8 cellular contexts compared by ENCODE assay signal in the genomic region with DNA sequence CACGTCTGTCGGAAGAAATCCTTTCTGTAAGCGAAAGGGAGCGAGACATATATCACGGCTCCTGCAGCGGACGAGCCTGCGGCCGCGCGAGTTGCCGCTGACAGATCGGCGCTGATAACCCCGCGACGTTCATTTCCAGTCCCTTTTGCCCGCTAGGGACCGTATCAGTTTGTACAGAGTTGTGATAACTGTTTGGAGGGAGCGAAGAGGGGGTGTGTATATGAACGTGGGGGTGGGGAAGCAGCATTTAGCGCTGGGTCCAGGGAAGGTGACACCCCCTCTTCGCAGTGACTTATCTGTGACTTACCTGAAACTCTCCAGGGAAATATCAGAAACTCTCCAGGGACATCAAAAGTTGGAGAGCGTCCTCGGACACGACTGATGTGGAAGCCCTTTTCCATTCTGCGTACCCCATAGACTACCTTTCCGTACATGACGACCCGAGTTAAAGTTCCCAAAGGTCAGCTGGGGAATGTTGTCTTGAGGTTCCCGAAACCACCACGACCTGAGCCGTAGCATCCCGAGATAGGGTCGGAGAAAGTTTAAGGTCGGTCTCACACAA. TPM values are rescaled to one million over a fixed set of nuclear protein-coding genes. Genes with fewer than 3 reads are reported as not detected.
A peak's percentile ranks its signal among the peaks of the same experiment; 100 is the strongest.
DNase-seq lines count a peak whose midpoint lies in the region; ATAC-seq and TF ChIP-seq lines count a peak whose summit lies in the region.

No MANE protein-coding gene starts in this region.

- H3K4me3 Mint-ChIP-seq in activated CD4-positive, alpha-beta T cell treated with anti-CD3 and anti-CD28 coated beads, Interleukin-2, amount 10 ng/mL, durations not matched to agents 7 days and 5 days = peak overlapping the region; percentile 36
- H3K4me3 Mint-ChIP-seq in stimulated activated effector memory CD8-positive, alpha-beta T cell treated with anti-CD3 and anti-CD28 coated beads, Interleukin-12 subunit alpha, Interleukin-12 subunit beta, amount 100 ng/mL, for 72 hours = peak overlapping the region; percentile 86

- DNase-seq in activated CD4-positive, alpha-beta T cell treated with anti-CD3 and anti-CD28 coated beads, Interleukin-2, amount 10 ng/mL, durations not matched to agents 7 days and 5 days = no peak
- DNase-seq in activated CD4-positive, alpha-beta T cell treated with anti-CD3 and anti-CD28 coated beads, Interleukin-2, amount 50 U/mL, for 4 hours = no peak
- DNase-seq in left cardiac atrium (peak; percentile 45), GM10266 (ENCODE audit: extremely low spot score) (no peak)
- DNase-seq in stimulated activated effector memory CD8-positive, alpha-beta T cell treated with anti-CD3 and anti-CD28 coated beads, Interleukin-12 subunit alpha, Interleukin-12 subunit beta, amount 100 ng/mL, for 72 hours (ENCODE audit: low spot score in 2 of 2) = no peak

- peak in 1 of 2 donors; percentile 0 for ATAC-seq in left cardiac atrium
- ATAC-seq in stimulated activated effector memory CD8-positive, alpha-beta T cell treated with anti-CD3 and anti-CD28 coated beads, Interleukin-12 subunit alpha, Interleukin-12 subunit beta, amount 100 ng/mL, for 72 hours = peak; percentile 33
- ATAC-seq in GM18517 (IDR thresholded peaks at IDR 0.05; ENCODE audit: unreplicated experiment) = no peak
- no peak for ATAC-seq in GM21423 (IDR thresholded peaks at IDR 0.05; ENCODE audit: unreplicated experiment)

- POLR2A ChIA-PET in activated CD4-positive, alpha-beta T cell treated with anti-CD3 and anti-CD28 coated beads, Interleukin-2, amount 10 ng/mL, durations not matched to agents 7 days and 5 days (lab: Charles Lee) = no interaction called here

- peaks cover 18% of the 10 kb centered on the region for H3K4me1 Mint-ChIP-seq in activated CD4-positive, alpha-beta T cell treated with anti-CD3 and anti-CD28 coated beads, Interleukin-2, amount 10 ng/mL, durations not matched to agents 7 days and 5 days
- peaks cover 39% of the 10 kb centered on the region for H3K4me1 Mint-ChIP-seq in stimulated activated effector memory CD8-positive, alpha-beta T cell treated with anti-CD3 and anti-CD28 coated beads, Interleukin-12 subunit alpha, Interleukin-12 subunit beta, amount 100 ng/mL, for 72 hours

- intact Hi-C loops in left cardiac atrium (cut with DNase I) = loop anchor here in 1 of 2 donors (2.0 kb wide), 2 partner anchors 172 to 394 kb away; no protein-coding TSS in a partner anchor

- CTCF ChIA-PET in activated CD4-positive, alpha-beta T cell treated with anti-CD3 and anti-CD28 coated beads, Interleukin-2, amount 10 ng/mL, durations not matched to agents 7 days and 5 days (lab: Charles Lee) = no interaction called here

- no peaks in the 10 kb centered on the region for H3K9me3 Mint-ChIP-seq in activated CD4-positive, alpha-beta T cell treated with anti-CD3 and anti-CD28 coated beads, Interleukin-2, amount 10 ng/mL, durations not matched to agents 7 days and 5 days
- H3K9me3 Mint-ChIP-seq in stimulated activated effector memory CD8-positive, alpha-beta T cell treated with anti-CD3 and anti-CD28 coated beads, Interleukin-12 subunit alpha, Interleukin-12 subunit beta, amount 100 ng/mL, for 72 hours = no peaks in the 10 kb centered on the region

- H3K36me3 Mint-ChIP-seq in activated CD4-positive, alpha-beta T cell treated with anti-CD3 and anti-CD28 coated beads, Interleukin-2, amount 10 ng/mL, durations not matched to agents 7 days and 5 days (ENCODE audit: low read depth) = no peaks in the 10 kb centered on the region
- H3K36me3 Mint-ChIP-seq in stimulated activated effector memory CD8-positive, alpha-beta T cell treated with anti-CD3 and anti-CD28 coated beads, Interleukin-12 subunit alpha, Interleukin-12 subunit beta, amount 100 ng/mL, for 72 hours = no peaks in the 10 kb centered on the region

- H3K27me3 Mint-ChIP-seq in activated CD4-positive, alpha-beta T cell treated with anti-CD3 and anti-CD28 coated beads, Interleukin-2, amount 10 ng/mL, durations not matched to agents 7 days and 5 days = peaks cover 76% of the 10 kb centered on the region

- H3K4me3 ChIP-seq in WI38 (ENCODE audit: low read depth, low read length) = peak overlapping the region; percentile 86

- TF ChIP-seq CTCF in WI38 (IDR thresholded peaks at IDR 0.05; ENCODE audit: low read depth, low read length) = no peak
- TF ChIP-seq CTCF in GM10266 (IDR thresholded peaks at IDR 0.05; ENCODE audit: control insufficient read depth, insufficient read depth, low read depth, missing control alignments) = no peak

- peak overlapping the region; percentile 74 for H3K27ac Mint-ChIP-seq in activated CD4-positive, alpha-beta T cell treated with anti-CD3 and anti-CD28 coated beads, Interleukin-2, amount 10 ng/mL, durations not matched to agents 7 days and 5 days
- H3K27ac Mint-ChIP-seq in stimulated activated effector memory CD8-positive, alpha-beta T cell treated with anti-CD3 and anti-CD28 coated beads, Interleukin-12 subunit alpha, Interleukin-12 subunit beta, amount 100 ng/mL, for 72 hours = no peak overlapping the region

RNA-seq across cellular contexts. Expression of gene GATA6, which starts 0.9 kb away (rescaled TPM):
- not detected for total RNA-seq in activated CD4-positive, alpha-beta T cell treated with anti-CD3 and anti-CD28 coated beads, Interleukin-2, amount 10 ng/mL, durations not matched to agents 7 days and 5 days
- 10 to 100 TPM; 43.9 to 59.6 TPM for total RNA-seq in left cardiac atrium

Comparison
In these comparisons a context has a peak if more than half of its experiments do, and no peak if none do; other contexts are left out.
1. RNA of gene GATA6, which starts 0.9 kb away (total RNA-seq): 43.9 to 59.6 TPM in left cardiac atrium; not detected in activated CD4-positive, alpha-beta T cell treated with anti-CD3 and anti-CD28 coated beads, Interleukin-2, amount 10 ng/mL, durations not matched to agents 7 days and 5 days; every median in the first group is over 10 times any median in the second.